Comparison of ENCODE assay signal across 1 cellular context in genomic region chrX:71070531-71070930, GRCh38.
TF ChIP-seq lines count a peak whose summit lies in the region.

No MANE protein-coding gene starts in this region.

TF ChIP-seq in K562, 482 proteins besides CTCF, POLR2A, EP300 and RAD21:
- TF ChIP-seq PCBP1 (IDR thresholded peaks at IDR 0.05; ENCODE audit: low read depth, low read length, poor library complexity, severe bottlenecking) = no peak
- no peak for TF ChIP-seq CREM (IDR thresholded peaks at IDR 0.05; ENCODE audit: low read depth)
- TF ChIP-seq FOXO4 (CRISPR knock-in tag; IDR thresholded peaks at IDR 0.05) = no peak
- TF ChIP-seq ZNF347 (CRISPR knock-in tag; IDR thresholded peaks at IDR 0.05; ENCODE audit: low read depth) = no peak
- TF ChIP-seq TOE1 (IDR thresholded peaks at IDR 0.05; ENCODE audit: borderline replicate concordance) = no peak
- no peak for TF ChIP-seq TOE1 (CRISPR knock-in tag; IDR thresholded peaks at IDR 0.05; ENCODE audit: borderline replicate concordance, low read depth)
- TF ChIP-seq KDM2B (CRISPR knock-in tag; IDR thresholded peaks at IDR 0.05) = no peak
